ENCODE assay signal across 8 cellular contexts in the genomic region with DNA sequence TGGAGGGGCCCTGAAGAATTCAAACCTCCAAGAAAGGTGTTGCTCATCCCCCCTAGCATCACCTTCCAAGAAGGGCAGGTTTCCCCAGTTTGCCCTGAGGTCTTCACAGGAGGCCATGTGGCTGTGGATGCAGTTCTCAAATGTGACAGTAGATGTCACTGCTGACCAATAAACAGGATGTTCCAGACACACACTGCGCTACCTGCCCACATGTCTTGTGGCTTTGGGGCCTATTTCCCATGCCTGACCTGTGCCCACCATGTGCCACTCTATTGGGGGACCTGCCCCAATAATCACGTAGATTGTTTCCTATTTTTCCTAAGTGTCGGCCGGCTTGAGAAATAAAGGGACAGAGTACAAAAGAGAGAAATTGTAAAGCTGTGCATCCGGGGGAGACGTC. TPM values are rescaled to one million over a fixed set of nuclear protein-coding genes. Genes with fewer than 3 reads are reported as not detected.
DNase-seq lines count a peak whose midpoint lies in the region; ATAC-seq and TF ChIP-seq lines count a peak whose summit lies in the region.

No MANE protein-coding gene starts in this region.

- TF ChIP-seq POLR2A in testis (IDR thresholded peaks at IDR 0.05), result no peak

- no peaks in the 10 kb centered on the region for H3K4me1 ChIP-seq in testis

- H3K36me3 ChIP-seq in testis (ENCODE audit: low read depth, missing control alignments), result no peaks in the 10 kb centered on the region

- TF ChIP-seq CTCF in GM12873 (IDR thresholded peaks at IDR 0.05; ENCODE audit: insufficient read depth, low read depth, low read length, missing control alignments) (peak; percentile 70), testis (IDR thresholded peaks at IDR 0.05) (peak in 1 of 3 experiments; percentile 26)

- WGBS in testis, 2 donors, result 71% methylated on average over 6 of the region's 6 CpGs; no CpG with 5 or more reads in 1 of the 2 donors

- H3K27me3 ChIP-seq in testis, result no peaks in the 10 kb centered on the region

- peak; percentile 36 for DNase-seq in NCI-H1092 (lab: John Stamatoyannopoulos, UW)
- DNase-seq in activated naive CD4-positive, alpha-beta T cell treated with anti-CD3 and anti-CD28 coated beads, Interleukin-2, amount 50 U/mL, for 16 hours, result peak; percentile 68
- peak; percentile 48 for DNase-seq in midbrain (lab: John Stamatoyannopoulos, UW)
- DNase-seq in testis, result no peak
- no peak for DNase-seq in HPDE6-E6E7 (ENCODE audit: extremely low spot score)

- ATAC-seq in HG03457 (IDR thresholded peaks at IDR 0.05; ENCODE audit: unreplicated experiment), result no peak
- ATAC-seq in GM21723 (IDR thresholded peaks at IDR 0.05; ENCODE audit: unreplicated experiment), result no peak

- no peak overlapping the region for H3K27ac ChIP-seq in testis

- H3K4me3 ChIP-seq in testis, result no peak overlapping the region

- intact Hi-C loops in testis (cut with DNase I; ENCODE audit: low total_unique reads), result no loop called here

- H3K9me3 ChIP-seq in testis, result no peaks in the 10 kb centered on the region

RNA-seq across cellular contexts. Expression of gene GSTT2, which starts 4.5 kb away (rescaled TPM):
- under 1 TPM in 1 of 2 donors, not detected in 1; 0.68 TPM for total RNA-seq in testis
- not detected for polyA plus RNA-seq in testis (ENCODE audit: insufficient read depth, low read depth, low replicate concordance)

RNA-seq across cellular contexts. Expression of gene DDT, which starts 10.2 kb away (rescaled TPM):
- total RNA-seq in testis, result 10 to 100 TPM; 80.0 to 80.5 TPM
- 79.7 TPM for polyA plus RNA-seq in testis (ENCODE audit: insufficient read depth, low read depth, low replicate concordance)

RNA-seq across cellular contexts. Expression of gene DDTL, which starts 17.7 kb away (rescaled TPM):
- total RNA-seq in testis, result 1 to 10 TPM in 1 of 2 donors, not detected in 1; 2.2 TPM
- polyA plus RNA-seq in testis (ENCODE audit: insufficient read depth, low read depth, low replicate concordance), result 0.30 TPM

RNA-seq across cellular contexts. Expression of gene GSTT4, which starts 20.8 kb away (rescaled TPM):
- total RNA-seq in testis, result 1 to 10 TPM; 3.0 to 7.6 TPM
- polyA plus RNA-seq in testis (ENCODE audit: insufficient read depth, low read depth, low replicate concordance), result 22.8 TPM

RNA-seq across cellular contexts. Expression of gene GSTT2B, which starts 23.4 kb away (rescaled TPM):
- total RNA-seq in testis, result 1 to 10 TPM in 1 of 2 donors, under 1 TPM in 1; 0.87 to 7.9 TPM
- polyA plus RNA-seq in testis (ENCODE audit: insufficient read depth, low read depth, low replicate concordance), result 1.4 TPM

Comparison
In these comparisons a context has a peak if more than half of its experiments do, and no peak if none do; other contexts are left out.
1. DNase-seq: peak in NCI-H1092 (single experiment), activated naive CD4-positive, alpha-beta T cell treated with anti-CD3 and anti-CD28 coated beads, Interleukin-2, amount 50 U/mL, for 16 hours (single experiment) and midbrain (single experiment); none in testis (single experiment) and HPDE6-E6E7 (single experiment).